In the genomic region with DNA sequence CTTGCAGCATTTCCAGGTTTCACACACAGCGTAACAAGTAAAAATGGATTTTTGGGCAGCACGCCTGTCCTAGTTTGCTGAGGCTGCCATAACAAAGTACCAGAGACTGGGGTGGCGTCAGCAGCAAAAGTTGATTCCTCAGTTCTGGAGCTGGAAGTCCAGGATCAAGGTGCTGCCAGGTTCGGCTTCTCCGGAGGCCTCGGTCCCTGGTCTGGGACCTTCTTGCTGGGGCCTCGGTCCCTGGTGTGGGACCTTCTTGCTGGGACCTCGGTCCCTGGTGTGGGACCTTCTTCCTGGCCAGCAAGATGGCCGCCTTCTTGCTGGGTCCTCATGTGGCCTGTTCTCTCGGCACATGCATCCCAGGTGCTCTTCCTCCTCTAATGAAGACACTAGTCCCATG, we compare ENCODE assay signal across 22 cellular contexts.
"Had no signal": no experiment of that assay in that cellular context is flagged by ENCODE, and none has a peak within 500 bp of the region (broad histone marks: within the 10 kb centered on the region; RNA-seq: fewer than 3 reads in every experiment).

No MANE protein-coding gene starts in this region.

- H3K27me3 ChIP-seq: right atrium auricular region, vagina had no signal

- H3K4me3 ChIP-seq: left ventricle myocardium inferior, mucosa of descending colon, right atrium auricular region, skin epidermis, suprapubic skin, thoracic aorta, tibial artery, vagina had no signal

- H3K36me3 Mint-ChIP-seq: immature natural killer cell; memory B cell; natural killer cell treated with Interleukin-12 subunit alpha and Interleukin-12 subunit beta and Interleukin-15 and Interleukin-18, amount 100 ng/mL, for 72 hours; stimulated activated effector memory CD8-positive, alpha-beta T cell treated with anti-CD3 and anti-CD28 coated beads, Interleukin-12 subunit alpha, Interleukin-12 subunit beta, amount 100 ng/mL, for 72 hours had no signal

- H3K27ac Mint-ChIP-seq: immature natural killer cell; memory B cell; natural killer cell treated with Interleukin-12 subunit alpha and Interleukin-12 subunit beta and Interleukin-15 and Interleukin-18, amount 100 ng/mL, for 72 hours; stimulated activated effector memory CD8-positive, alpha-beta T cell treated with anti-CD3 and anti-CD28 coated beads, Interleukin-12 subunit alpha, Interleukin-12 subunit beta, amount 100 ng/mL, for 72 hours; stimulated activated naive CD8-positive, alpha-beta T cell treated with anti-CD3 and anti-CD28 coated beads, Interleukin-15, Interleukin-2, amounts not matched to agents 100 ng/mL and 50 ng/mL, for 24 hours had no signal

- H3K36me3 ChIP-seq: right atrium auricular region, suprapubic skin, thoracic aorta, vagina had no signal

- H3K79me2 ChIP-seq: parathyroid adenoma had no signal

- H3K27me3 Mint-ChIP-seq: naive thymus-derived CD4-positive, alpha-beta T cell; natural killer cell treated with Interleukin-12 subunit alpha and Interleukin-12 subunit beta and Interleukin-15 and Interleukin-18, amount 100 ng/mL, for 72 hours; stimulated activated naive CD8-positive, alpha-beta T cell treated with anti-CD3 and anti-CD28 coated beads, Interleukin-15, Interleukin-2, amounts not matched to agents 100 ng/mL and 50 ng/mL, for 24 hours had no signal

- H3K9ac ChIP-seq: parathyroid adenoma had no signal

- H3K9me3 Mint-ChIP-seq: immature natural killer cell; memory B cell; naive thymus-derived CD4-positive, alpha-beta T cell; natural killer cell treated with Interleukin-12 subunit alpha and Interleukin-12 subunit beta and Interleukin-15 and Interleukin-18, amount 100 ng/mL, for 72 hours; stimulated activated effector memory CD8-positive, alpha-beta T cell treated with anti-CD3 and anti-CD28 coated beads, Interleukin-12 subunit alpha, Interleukin-12 subunit beta, amount 100 ng/mL, for 72 hours; stimulated activated naive CD8-positive, alpha-beta T cell treated with anti-CD3 and anti-CD28 coated beads, Interleukin-15, Interleukin-2, amounts not matched to agents 100 ng/mL and 50 ng/mL, for 24 hours had no signal

- H3K4me3 Mint-ChIP-seq: immature natural killer cell; memory B cell; naive thymus-derived CD4-positive, alpha-beta T cell; natural killer cell treated with Interleukin-12 subunit alpha and Interleukin-12 subunit beta and Interleukin-15 and Interleukin-18, amount 100 ng/mL, for 72 hours; stimulated activated effector memory CD8-positive, alpha-beta T cell treated with anti-CD3 and anti-CD28 coated beads, Interleukin-12 subunit alpha, Interleukin-12 subunit beta, amount 100 ng/mL, for 72 hours; stimulated activated naive CD8-positive, alpha-beta T cell treated with anti-CD3 and anti-CD28 coated beads, Interleukin-15, Interleukin-2, amounts not matched to agents 100 ng/mL and 50 ng/mL, for 24 hours had no signal

- H2AFZ ChIP-seq: parathyroid adenoma had no signal

- H3K9me3 ChIP-seq: left ventricle myocardium inferior, mucosa of descending colon, right atrium auricular region, suprapubic skin, thoracic aorta, tibial artery, vagina had no signal

- DNase-seq: hypothalamus; immature natural killer cell; left ventricle myocardium inferior; midbrain; mucosa of descending colon; naive thymus-derived CD4-positive, alpha-beta T cell; nucleus accumbens; stimulated activated CD4-positive, alpha-beta T cell treated with anti-CD3 and anti-CD28 coated beads, Interleukin-4, amount 100 ng/mL, for 24 hours; stimulated activated naive CD4-positive, alpha-beta T cell; tibial artery; trophoblast cell had no signal

- H3K4me1 Mint-ChIP-seq: immature natural killer cell; stimulated activated effector memory CD8-positive, alpha-beta T cell treated with anti-CD3 and anti-CD28 coated beads, Interleukin-12 subunit alpha, Interleukin-12 subunit beta, amount 100 ng/mL, for 72 hours had no signal

- H3K4me1 ChIP-seq: parathyroid adenoma, suprapubic skin, tibial artery, vagina had no signal

- H3K27ac ChIP-seq: left ventricle myocardium inferior, parathyroid adenoma, right atrium auricular region, skin epidermis, suprapubic skin, thoracic aorta, tibial artery, vagina had no signal

- ATAC-seq: naive thymus-derived CD4-positive, alpha-beta T cell; natural killer cell treated with Interleukin-12 subunit alpha and Interleukin-12 subunit beta and Interleukin-15 and Interleukin-18, amount 100 ng/mL, for 72 hours; sciatic nerve; stimulated activated effector memory CD8-positive, alpha-beta T cell treated with anti-CD3 and anti-CD28 coated beads, Interleukin-12 subunit alpha, Interleukin-12 subunit beta, amount 100 ng/mL, for 72 hours had no signal
